ENCODE assay signal across 14 cellular contexts in genomic region chr17:29962656-29963055, GRCh38. TPM values are rescaled to one million over a fixed set of nuclear protein-coding genes. Genes with fewer than 3 reads are reported as not detected.
DNase-seq lines count a peak whose midpoint lies in the region; ATAC-seq and TF ChIP-seq lines count a peak whose summit lies in the region.
"Had no signal": no experiment of that assay in that cellular context is flagged by ENCODE, and none has a peak within 500 bp of the region (broad histone marks: within the 10 kb centered on the region; RNA-seq: fewer than 3 reads in every experiment).

No MANE protein-coding gene starts in this region.

- H3K27ac ChIP-seq in GM23248, result no peak overlapping the region

- H3K36me3 ChIP-seq in GM23248 (ENCODE audit: low read depth), result no peaks in the 10 kb centered on the region

- no peak for ATAC-seq in GM21737 (IDR thresholded peaks at IDR 0.05; ENCODE audit: unreplicated experiment)
- ATAC-seq: GM23338 had no signal

- no peak overlapping the region for H3K9ac ChIP-seq in GM23248

- no peaks in the 10 kb centered on the region for H4K20me1 ChIP-seq in GM23248 (ENCODE audit: insufficient read depth)

- DNase-seq in GM23248 (peak; percentile 15), M059J (ENCODE audit: low read depth) (peak; percentile 14), fibroblast of mammary gland (ENCODE audit: low read depth) (peak; percentile 25), activated T-cell treated with anti-CD3 and anti-CD28 coated beads for 4 hours (no peak), head of caudate nucleus (no peak), hypothalamus (lab: John Stamatoyannopoulos, UW) (no peak)
- DNase-seq: C1 segment of cervical spinal cord; Calu3; CD4-positive, alpha-beta T cell; DMS 273 treated with DMSO at 0.1 percent for 48 hours; GF-D8; H7 had no signal

- WGBS in GM23248 (ENCODE audit: low coverage in 1 of 2, low lambda C conversion rate in 2 of 2, missing lambda C conversion rate in 2 of 2), 2 experiments, result 25 to 36% methylated on average over 2 of the region's 2 CpGs

- peaks cover 10% of the 10 kb centered on the region; the same call in 1 of the 2 replicates for H3F3A ChIP-seq in GM23248 (ENCODE audit: insufficient read depth)

- no peak for TF ChIP-seq CTCF in fibroblast of mammary gland (conservative IDR thresholded peaks at IDR 0.05; ENCODE audit: control insufficient read depth, insufficient read depth, low read depth, low read length)

- H3K4me3 ChIP-seq in GM23248 (no peak overlapping the region), fibroblast of mammary gland (ENCODE audit: control insufficient read depth, low read depth, low read length) (no peak overlapping the region)
- H3K4me3 ChIP-seq: GM23338 had no signal

- no peak overlapping the region for H2AFZ ChIP-seq in GM23248
- H2AFZ ChIP-seq: GM23338 had no signal

- no peak overlapping the region for H3K4me2 ChIP-seq in GM23248 (ENCODE audit: unreplicated experiment)
- H3K4me2 ChIP-seq: GM23338 had no signal

- H3K4me1 ChIP-seq in GM23248 (ENCODE audit: insufficient read depth), result peaks cover 14% of the 10 kb centered on the region

- in situ Hi-C loops in GM23248 (cut with MboI), result no loop called here

- H3K27me3 ChIP-seq in GM23248 (replicated peaks; ENCODE audit: insufficient read depth), result no peaks in the 10 kb centered on the region

- no peaks in the 10 kb centered on the region for H3K79me2 ChIP-seq in GM23248 (ENCODE audit: insufficient read depth)

- H3K9me3 ChIP-seq in GM23248 (ENCODE audit: low read depth), result no peaks in the 10 kb centered on the region

- no peaks in the 10 kb centered on the region for H3K9me2 ChIP-seq in GM23248 (ENCODE audit: insufficient read depth)

- intact Hi-C loops in head of caudate nucleus (cut with DNase I), result no loop called here

RNA-seq across cellular contexts. Expression of gene EFCAB5, which starts 21.2 kb away (rescaled TPM):
- not detected in 2 replicates for total RNA-seq in GM23248 (2014; rRNA removed; shearing (Covaris generic))
- 0.41 and 0.62 TPM in 2 replicates for polyA plus RNA-seq in GM23248 (2016; fragmentation: Nextera tagmentation; extraction: Ambion mirVana)
- total RNA-seq in M059J (2014; rRNA removed; shearing (Covaris generic)), result 0.22 and 1.7 TPM in 2 replicates
- total RNA-seq: GM23338, H7 had no signal

RNA-seq across cellular contexts. Expression of gene SSH2, which starts 32.6 kb away (rescaled TPM):
- total RNA-seq in GM23248 (2014; rRNA removed; shearing (Covaris generic)), result 8.3 and 9.7 TPM in 2 replicates
- polyA plus RNA-seq in GM23248 (2016; fragmentation: Nextera tagmentation; extraction: Ambion mirVana), result 16.3 and 18.9 TPM in 2 replicates
- total RNA-seq in M059J (2014; rRNA removed; shearing (Covaris generic)), result 11.8 and 16.7 TPM in 2 replicates

Comparison
In these comparisons a context has a peak if more than half of its experiments do, and no peak if none do; other contexts are left out.
1. DNase-seq: peak in GM23248 (single experiment), M059J (single experiment) and fibroblast of mammary gland (single experiment); none in activated T-cell treated with anti-CD3 and anti-CD28 coated beads for 4 hours (single experiment), head of caudate nucleus (0 of 42) and hypothalamus (0 of 51).